ENCODE assay signal across 1 cellular context in the genomic region with DNA sequence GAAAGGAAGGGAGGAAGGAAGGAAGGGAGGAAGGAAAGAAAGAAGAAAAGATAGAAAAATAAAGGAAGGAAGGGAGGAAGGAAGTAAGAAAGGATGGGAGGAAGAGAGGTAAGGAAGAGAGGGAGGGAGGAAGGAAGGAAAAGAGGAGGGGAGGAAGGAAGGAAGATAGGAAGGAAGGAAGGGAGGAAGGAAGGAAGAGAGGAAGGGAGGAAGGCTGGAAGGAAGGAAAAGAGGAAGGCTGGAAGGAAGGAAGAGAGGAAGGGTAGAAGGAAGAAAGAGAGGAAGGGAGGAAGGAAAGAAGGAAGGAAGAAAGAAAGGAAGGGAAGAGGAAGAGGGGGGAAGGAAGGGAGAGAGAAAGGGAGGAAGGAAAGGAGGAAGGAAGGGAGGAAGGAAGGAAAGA.
A peak's percentile ranks its signal among the peaks of the same experiment; 100 is the strongest.
TF ChIP-seq lines count a peak whose summit lies in the region.

No MANE protein-coding gene starts in this region.

TF ChIP-seq in HEK293, 187 proteins besides CTCF, POLR2A, EP300 and RAD21 (continued from another document):
- TF ChIP-seq, protein P1, sequence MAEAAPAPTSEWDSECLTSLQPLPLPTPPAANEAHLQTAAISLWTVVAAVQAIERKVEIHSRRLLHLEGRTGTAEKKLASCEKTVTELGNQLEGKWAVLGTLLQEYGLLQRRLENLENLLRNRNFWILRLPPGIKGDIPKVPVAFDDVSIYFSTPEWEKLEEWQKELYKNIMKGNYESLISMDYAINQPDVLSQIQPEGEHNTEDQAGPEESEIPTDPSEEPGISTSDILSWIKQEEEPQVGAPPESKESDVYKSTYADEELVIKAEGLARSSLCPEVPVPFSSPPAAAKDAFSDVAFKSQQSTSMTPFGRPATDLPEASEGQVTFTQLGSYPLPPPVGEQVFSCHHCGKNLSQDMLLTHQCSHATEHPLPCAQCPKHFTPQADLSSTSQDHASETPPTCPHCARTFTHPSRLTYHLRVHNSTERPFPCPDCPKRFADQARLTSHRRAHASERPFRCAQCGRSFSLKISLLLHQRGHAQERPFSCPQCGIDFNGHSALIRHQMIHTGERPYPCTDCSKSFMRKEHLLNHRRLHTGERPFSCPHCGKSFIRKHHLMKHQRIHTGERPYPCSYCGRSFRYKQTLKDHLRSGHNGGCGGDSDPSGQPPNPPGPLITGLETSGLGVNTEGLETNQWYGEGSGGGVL (tag by site-specific recombination; IDR thresholded peaks at IDR 0.05), result peak; percentile 6; the same call in 1 of the 2 replicates
- TF ChIP-seq, protein P2, sequence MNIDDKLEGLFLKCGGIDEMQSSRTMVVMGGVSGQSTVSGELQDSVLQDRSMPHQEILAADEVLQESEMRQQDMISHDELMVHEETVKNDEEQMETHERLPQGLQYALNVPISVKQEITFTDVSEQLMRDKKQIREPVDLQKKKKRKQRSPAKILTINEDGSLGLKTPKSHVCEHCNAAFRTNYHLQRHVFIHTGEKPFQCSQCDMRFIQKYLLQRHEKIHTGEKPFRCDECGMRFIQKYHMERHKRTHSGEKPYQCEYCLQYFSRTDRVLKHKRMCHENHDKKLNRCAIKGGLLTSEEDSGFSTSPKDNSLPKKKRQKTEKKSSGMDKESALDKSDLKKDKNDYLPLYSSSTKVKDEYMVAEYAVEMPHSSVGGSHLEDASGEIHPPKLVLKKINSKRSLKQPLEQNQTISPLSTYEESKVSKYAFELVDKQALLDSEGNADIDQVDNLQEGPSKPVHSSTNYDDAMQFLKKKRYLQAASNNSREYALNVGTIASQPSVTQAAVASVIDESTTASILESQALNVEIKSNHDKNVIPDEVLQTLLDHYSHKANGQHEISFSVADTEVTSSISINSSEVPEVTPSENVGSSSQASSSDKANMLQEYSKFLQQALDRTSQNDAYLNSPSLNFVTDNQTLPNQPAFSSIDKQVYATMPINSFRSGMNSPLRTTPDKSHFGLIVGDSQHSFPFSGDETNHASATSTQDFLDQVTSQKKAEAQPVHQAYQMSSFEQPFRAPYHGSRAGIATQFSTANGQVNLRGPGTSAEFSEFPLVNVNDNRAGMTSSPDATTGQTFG (tag by site-specific recombination; IDR thresholded peaks at IDR 0.05; ENCODE audit: borderline replicate concordance), result no peak
- TF ChIP-seq ZNF394 (tag by site-specific recombination; IDR thresholded peaks at IDR 0.05; ENCODE audit: borderline replicate concordance), result no peak
- TF ChIP-seq ZNF707 (tag by site-specific recombination; IDR thresholded peaks at IDR 0.05), result peak; percentile 7; the same call in 1 of the 2 replicates
